ENCODE assay signal across 20 cellular contexts in the genomic region with DNA sequence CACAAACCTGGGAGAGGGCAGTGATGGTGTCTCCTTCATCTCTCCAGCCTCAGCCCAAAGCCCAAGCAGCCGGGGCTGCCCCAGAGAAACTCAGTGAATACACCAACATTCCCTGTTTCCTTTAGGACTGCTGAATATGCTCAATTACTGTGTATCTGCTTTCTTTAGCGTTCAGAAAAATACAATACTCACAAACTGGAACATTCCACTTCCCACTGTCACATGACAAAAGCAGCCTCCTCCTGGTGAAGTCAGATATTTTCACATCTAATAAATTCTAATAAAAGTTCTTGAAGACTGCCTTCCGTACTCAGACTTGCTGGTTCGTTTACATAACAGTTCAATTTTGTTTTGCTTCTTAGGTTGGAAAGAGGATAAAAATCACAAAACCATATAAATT.
A peak's percentile ranks its signal among the peaks of the same experiment; 100 is the strongest.
DNase-seq lines count a peak whose midpoint lies in the region; ATAC-seq, FAIRE-seq and TF ChIP-seq lines count a peak whose summit lies in the region.
"Had no signal": no experiment of that assay in that cellular context is flagged by ENCODE, and none has a peak within 500 bp of the region (broad histone marks: within the 10 kb centered on the region; RNA-seq: fewer than 3 reads in every experiment).

No MANE protein-coding gene starts in this region.

- WGBS in K562 (ENCODE audit: insufficient coverage, low coverage, missing lambda C conversion rate), result 1% methylated on average over 4 of the region's 4 CpGs

- TF ChIP-seq RAD21 in K562 (CRISPR knock-in tag; conservative IDR thresholded peaks at IDR 0.05 in 1 of 2, IDR thresholded peaks at IDR 0.05 in 1 of 2), result no peak

- in situ Hi-C loops in K562 (cut with MboI), result no loop called here
- in situ Hi-C loops in KBM-7 (cut with MboI; ENCODE audit: low pct_unique_long_range_greater_than_20kb, low sequenced_read_pairs), result no loop called here

- no peak overlapping the region for H3K4me3 ChIP-seq in K562
- no peak overlapping the region for H3K4me3 ChIP-seq in endothelial cell of umbilical vein (replicated peaks in 1 of 3; ENCODE audit: insufficient read depth in 1 of 3, low read depth in 1 of 3, low read length in 3 of 3)
- no peak overlapping the region for H3K4me3 ChIP-seq in uterus
- H3K4me3 ChIP-seq in Karpas-422 (ENCODE audit: low read length), result no peak overlapping the region
- H3K4me3 ChIP-seq: BLaER1 treated with 17β-estradiol and CSF1 and Interleukin-3, amounts not matched to agents 10 nM and 100 nM; GM23248 had no signal

- H3K9me1 ChIP-seq in K562 (ENCODE audit: control insufficient read depth, insufficient read depth, low read length), result no peaks in the 10 kb centered on the region
- H3K9me1 ChIP-seq in endothelial cell of umbilical vein (replicated peaks; ENCODE audit: control insufficient read depth, extremely low read depth, insufficient read depth, low read length), result no peaks in the 10 kb centered on the region

- H3K27me3 ChIP-seq in K562 (ENCODE audit: control insufficient read depth in 2 of 2, insufficient read depth in 2 of 2, low read length in 2 of 2) (peaks cover 0 to 4% of the 10 kb centered on the region in 2 experiments; a peak in 4 of 5 replicates), endothelial cell of umbilical vein (ENCODE audit: control insufficient read depth in 2 of 2, insufficient read depth in 2 of 2, low read length in 2 of 2) (peaks cover 2 to 9% of the 10 kb centered on the region in 2 experiments), uterus (no peaks in the 10 kb centered on the region), Karpas-422 (ENCODE audit: low read length) (no peaks in the 10 kb centered on the region)
- H3K27me3 ChIP-seq: BLaER1 treated with 17β-estradiol and CSF1 and Interleukin-3, amounts not matched to agents 10 nM and 100 nM had no signal

- H3K4me1 Mint-ChIP-seq in mesothelial cell of epicardium, result peaks cover 32% of the 10 kb centered on the region
- H3K4me1 Mint-ChIP-seq: B cell had no signal

- H3K4me2 ChIP-seq in K562 (ENCODE audit: insufficient read depth, low read length) (no peak overlapping the region), endothelial cell of umbilical vein (ENCODE audit: insufficient read depth, low read length) (no peak overlapping the region), Karpas-422 (ENCODE audit: low read depth, low read length, poor library complexity, severe bottlenecking) (no peak overlapping the region)
- H3K4me2 ChIP-seq: BLaER1 treated with 17β-estradiol and CSF1 and Interleukin-3, amounts not matched to agents 10 nM and 100 nM had no signal

- peaks cover 16% of the 10 kb centered on the region for H3K27me3 Mint-ChIP-seq in mesothelial cell of epicardium (ENCODE audit: low read depth)

- CTCF ChIA-PET in K562 (lab: Yijun Ruan, JAX; ENCODE audit: low intra/inter-chr PET ratio), result no interaction called here
- CTCF ChIA-PET in endothelial cell of umbilical vein (lab: Charles Lee), result no interaction called here

- no peak for ATAC-seq in K562
- ATAC-seq: CD8-positive, alpha-beta T cell had no signal

- FAIRE-seq in K562 (lab: Jason Lieb, UNC) (no peak), endothelial cell of umbilical vein (lab: Jason Lieb, UNC) (no peak)
- FAIRE-seq: H54, HTR-8/SVneo had no signal

- no peak for TF ChIP-seq POLR2A in K562 (conservative IDR thresholded peaks at IDR 0.05)
- no peak for TF ChIP-seq POLR2A in endothelial cell of umbilical vein (IDR thresholded peaks at IDR 0.05; ENCODE audit: low read depth, low read length)
- no peak for TF ChIP-seq POLR2A in uterus (IDR thresholded peaks at IDR 0.05)

- H3K9me2 ChIP-seq in Karpas-422 (replicated peaks; ENCODE audit: insufficient read depth, low read length), result no peaks in the 10 kb centered on the region

- H3K9me3 ChIP-seq in K562 (replicated peaks; ENCODE audit: control insufficient read depth, insufficient read depth, low read depth, low read length) (no peaks in the 10 kb centered on the region), endothelial cell of umbilical vein (replicated peaks; ENCODE audit: control insufficient read depth, insufficient read depth, low read length) (no peaks in the 10 kb centered on the region), uterus (no peaks in the 10 kb centered on the region), Karpas-422 (ENCODE audit: low read length) (no peaks in the 10 kb centered on the region)

- H3K79me2 ChIP-seq in K562 (ENCODE audit: control insufficient read depth, insufficient read depth, low read length), result no peaks in the 10 kb centered on the region
- no peaks in the 10 kb centered on the region for H3K79me2 ChIP-seq in endothelial cell of umbilical vein (ENCODE audit: control insufficient read depth, insufficient read depth, low read length)
- H3K79me2 ChIP-seq in Karpas-422 (ENCODE audit: low read length), result no peaks in the 10 kb centered on the region

- no peak overlapping the region for H3K4me3 Mint-ChIP-seq in mesothelial cell of epicardium
- H3K4me3 Mint-ChIP-seq: B cell; CD8-positive, alpha-beta T cell; HFFc6 had no signal

- no peaks in the 10 kb centered on the region for H3K4me1 ChIP-seq in K562 (replicated peaks in 1 of 2; ENCODE audit: control insufficient read depth in 2 of 2, insufficient read depth in 2 of 2, low read length in 2 of 2)
- no peaks in the 10 kb centered on the region for H3K4me1 ChIP-seq in endothelial cell of umbilical vein (ENCODE audit: control insufficient read depth, extremely low read depth, insufficient read depth, low read length)
- no peaks in the 10 kb centered on the region for H3K4me1 ChIP-seq in uterus
- H3K4me1 ChIP-seq in Karpas-422 (ENCODE audit: low read length), result no peaks in the 10 kb centered on the region
- H3K4me1 ChIP-seq: BLaER1 treated with 17β-estradiol and CSF1 and Interleukin-3, amounts not matched to agents 10 nM and 100 nM had no signal

- H4K20me1 ChIP-seq in K562 (replicated peaks; ENCODE audit: control insufficient read depth, insufficient read depth, low read length) (no peaks in the 10 kb centered on the region), endothelial cell of umbilical vein (replicated peaks; ENCODE audit: control insufficient read depth, extremely low read depth, insufficient read depth, low read length) (no peaks in the 10 kb centered on the region), Karpas-422 (ENCODE audit: insufficient read depth, low read depth, low read length) (no peaks in the 10 kb centered on the region)
- H4K20me1 ChIP-seq: BLaER1 treated with 17β-estradiol and CSF1 and Interleukin-3, amounts not matched to agents 10 nM and 100 nM had no signal

- no TSS peak for BruUV-seq in K562 (replicated peaks; lab: Mats Ljungman, UMichigan)
- BruUV-seq in endothelial cell of umbilical vein (replicated peaks; lab: Mats Ljungman, UMichigan), result no TSS peak

- H3K9me3 Mint-ChIP-seq in mesothelial cell of epicardium, result no peaks in the 10 kb centered on the region
- H3K9me3 Mint-ChIP-seq: CD8-positive, alpha-beta T cell; HFFc6 had no signal

- H3K36me3 ChIP-seq in K562 (ENCODE audit: control insufficient read depth, insufficient read depth, low read length), result no peaks in the 10 kb centered on the region
- no peaks in the 10 kb centered on the region for H3K36me3 ChIP-seq in endothelial cell of umbilical vein (ENCODE audit: control insufficient read depth in 2 of 2, extremely low read depth in 1 of 2, insufficient read depth in 2 of 2, low read length in 2 of 2)
- H3K36me3 ChIP-seq in uterus, result no peaks in the 10 kb centered on the region
- H3K36me3 ChIP-seq in Karpas-422 (ENCODE audit: insufficient read depth, low read length), result no peaks in the 10 kb centered on the region
- H3K36me3 ChIP-seq: BLaER1 treated with 17β-estradiol and CSF1 and Interleukin-3, amounts not matched to agents 10 nM and 100 nM had no signal

- intact Hi-C loops in K562 (cut with micrococcal nuclease) (no loop called here), endothelial cell of umbilical vein (cut with micrococcal nuclease) (no loop called here), uterus (cut with DNase I; ENCODE audit: low total_unique reads) (no loop called here)

- peak overlapping the region; percentile 63 for H3K27ac Mint-ChIP-seq in mesothelial cell of epicardium
- H3K27ac Mint-ChIP-seq: B cell; CD8-positive, alpha-beta T cell; HFFc6 had no signal

- no peaks in the 10 kb centered on the region for H3K36me3 Mint-ChIP-seq in mesothelial cell of epicardium
- H3K36me3 Mint-ChIP-seq: CD8-positive, alpha-beta T cell had no signal

- DNase-seq in K562 (ENCODE audit: extremely low read depth in 1 of 4, low spot score in 3 of 4) (no peak), endothelial cell of umbilical vein (ENCODE audit: low read depth, low spot score) (peak; percentile 2), mesothelial cell of epicardium (ENCODE audit: low spot score in 2 of 2, unreplicated experiment in 2 of 2) (no peak), uterus (no peak), KBM-7 (no peak), Karpas-422 (no peak)
- no peak for DNase-seq in stimulated activated CD4-positive, alpha-beta T cell treated with anti-CD3 and anti-CD28 coated beads, Interleukin-2, amount 100 ng/mL, for 24 hours
- no peak for DNase-seq in NK-92 treated with Interleukin-12 subunit alpha and Interleukin-12 subunit beta, amount 100 ng/mL, for 24 hours (lab: John Stamatoyannopoulos, UW)
- DNase-seq: Calu3; CD8-positive, alpha-beta T cell; DMS79 treated with DMSO at 0.1 percent for 48 hours; GF-D8; GM23248; HCEC 1CT; HFFc6; IMR-90 had no signal

- TF ChIP-seq CTCF in K562 (IDR thresholded peaks at IDR 0.05 in 2 of 3, conservative IDR thresholded peaks at IDR 0.05 in 1 of 3; ENCODE audit: insufficient read depth in 2 of 3, low read depth in 1 of 3, low read length in 3 of 3) (no peak), endothelial cell of umbilical vein (IDR thresholded peaks at IDR 0.05; ENCODE audit: extremely low read depth in 1 of 2, insufficient read depth in 1 of 2, low read depth in 1 of 2, low read length in 2 of 2) (no peak), mesothelial cell of epicardium (IDR thresholded peaks at IDR 0.05; ENCODE audit: unreplicated experiment) (peak; percentile 23), uterus (IDR thresholded peaks at IDR 0.05) (peak in 1 of 4 experiments; percentile 19)

- H2AFZ ChIP-seq in K562 (ENCODE audit: low read depth, low read length) (no peak overlapping the region), endothelial cell of umbilical vein (ENCODE audit: low read depth, low read length) (no peak overlapping the region), Karpas-422 (ENCODE audit: low read length) (no peak overlapping the region)
- H2AFZ ChIP-seq: GM23248 had no signal

- H3K27ac ChIP-seq in K562 (ENCODE audit: extremely low read depth, low read depth, low read length) (no peak overlapping the region), endothelial cell of umbilical vein (ENCODE audit: insufficient read depth, low read depth, low read length) (no peak overlapping the region), uterus (peak overlapping the region; percentile 38 to 64), Karpas-422 (ENCODE audit: low read length) (no peak overlapping the region)
- H3K27ac ChIP-seq: BLaER1 treated with 17β-estradiol and CSF1 and Interleukin-3, amounts not matched to agents 10 nM and 100 nM; GM23248 had no signal

- POLR2A ChIA-PET in K562 (lab: Yijun Ruan, JAX), result interaction anchor here (0.6 to 0.7 kb wide), 2 partner anchors 167 to 283 kb away, joined by 3 read pairs; no protein-coding TSS in a partner anchor
- POLR2A ChIA-PET in endothelial cell of umbilical vein (lab: Charles Lee), result no interaction called here

- dilution Hi-C loops in endothelial cell of umbilical vein (cut with MboI; ENCODE audit: extremely low pct_ligation_motif_present, low sequenced_read_pairs), result no loop called here

- no peak for TF ChIP-seq EP300 in K562 (IDR thresholded peaks at IDR 0.05; ENCODE audit: low read length)

- H3K9ac ChIP-seq in K562 (ENCODE audit: insufficient read depth in 1 of 2, low read depth in 2 of 2, low read length in 2 of 2) (no peak overlapping the region), endothelial cell of umbilical vein (replicated peaks; ENCODE audit: extremely low read depth, insufficient read depth, low read length) (no peak overlapping the region), Karpas-422 (ENCODE audit: low read length) (no peak overlapping the region)
- H3K9ac ChIP-seq: BLaER1 treated with 17β-estradiol and CSF1 and Interleukin-3, amounts not matched to agents 10 nM and 100 nM; GM23248 had no signal

Comparison
In these comparisons a context has a peak if more than half of its experiments do, and no peak if none do; other contexts are left out.
1. H3K27ac ChIP-seq: peak in uterus (2 of 2); none in K562 (single experiment), endothelial cell of umbilical vein (single experiment) and Karpas-422 (single experiment).